10 cellular contexts compared by ENCODE assay signal in the genomic region with DNA sequence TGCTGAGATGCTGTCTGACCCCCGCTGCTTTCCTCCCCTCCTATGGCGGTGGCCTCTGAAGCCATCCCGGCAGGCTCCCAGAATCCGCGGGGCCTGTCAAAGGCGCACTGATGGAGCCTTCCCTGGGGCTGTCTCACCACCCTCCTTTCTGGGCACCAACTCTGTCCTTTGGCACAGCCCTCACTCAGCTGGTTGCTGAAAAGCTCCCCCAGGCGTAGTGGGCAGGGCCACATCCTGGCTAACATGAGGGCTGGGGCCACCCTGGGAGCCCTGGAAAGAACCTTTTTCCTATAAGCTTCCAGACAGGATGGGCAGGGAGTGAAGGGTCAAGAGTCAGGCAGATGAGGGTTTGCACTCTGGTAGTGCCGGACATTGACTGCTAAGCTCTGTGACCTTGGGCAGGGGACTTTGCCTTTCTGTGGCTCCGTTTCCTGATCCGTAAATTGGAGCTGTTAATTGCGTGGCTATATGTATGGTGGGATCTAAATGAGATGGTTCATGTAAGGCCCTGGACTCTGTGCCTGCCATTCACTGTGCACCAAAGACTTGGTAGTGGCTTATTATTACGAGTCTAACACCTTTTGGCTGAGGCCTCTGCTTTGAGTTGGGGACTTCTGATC. TPM values are rescaled to one million over a fixed set of nuclear protein-coding genes. Genes with fewer than 3 reads are reported as not detected.
DNase-seq lines count a peak whose midpoint lies in the region; ATAC-seq and TF ChIP-seq lines count a peak whose summit lies in the region.
"Had no signal": no experiment of that assay in that cellular context is flagged by ENCODE, and none has a peak within 500 bp of the region (broad histone marks: within the 10 kb centered on the region; RNA-seq: fewer than 3 reads in every experiment).

No MANE protein-coding gene starts in this region.

- CTCF ChIA-PET in HEK293 (lab: Yijun Ruan, JAX), result interaction anchor here (0.7 to 1.2 kb wide), 3 partner anchors 24 to 726 kb away, joined by 3 read pairs; no protein-coding TSS in a partner anchor
- CTCF ChIA-PET in activated B cell treated with CpG ODN at 0.5 μM for 24 hours (lab: Charles Lee), result interaction anchor here (0.7 to 3.4 kb wide), 5 partner anchors 26 to 255 kb away, joined by 3 to 21 read pairs (median 3); a partner anchor contains a TSS

- H3K27ac ChIP-seq in HEK293 (ENCODE audit: extremely low read depth, low read depth, low read length), result no peak overlapping the region
- peak overlapping the region; percentile 68 to 75 for H3K27ac ChIP-seq in right atrium auricular region
- peak overlapping the region; percentile 12 for H3K27ac ChIP-seq in smooth muscle cell (ENCODE audit: low read depth)

- intact Hi-C loops in activated B cell treated with CpG ODN at 0.5 μM for 24 hours (cut with micrococcal nuclease), result loop anchor here (1.0 to 2.0 kb wide), 5 partner anchors 13 to 97 kb away; a partner anchor contains a TSS

- WGBS in smooth muscle cell (ENCODE audit: low lambda C conversion rate), result 85% methylated on average over 12 of the region's 12 CpGs

- POLR2A ChIA-PET in HEK293 (lab: Yijun Ruan, JAX) (no interaction called here), activated B cell treated with CpG ODN at 0.5 μM for 24 hours (lab: Charles Lee) (interaction anchor here (1.2 to 6.7 kb wide), 9 partner anchors 10 to 72 kb away, joined by 3 to 256 read pairs (median 17); a partner anchor contains a TSS)

- H3K9me3 ChIP-seq in HEK293 (ENCODE audit: control insufficient read depth, insufficient read depth, low read depth, low read length), result no peaks in the 10 kb centered on the region
- H3K9me3 ChIP-seq in right atrium auricular region, result no peaks in the 10 kb centered on the region
- H3K9me3 ChIP-seq in smooth muscle cell (replicated peaks; ENCODE audit: low read depth), result no peaks in the 10 kb centered on the region

- H3K36me3 ChIP-seq in HEK293 (ENCODE audit: control insufficient read depth in 2 of 2, insufficient read depth in 1 of 2, low read length in 2 of 2) (peaks cover 0 to 37% of the 10 kb centered on the region in 2 experiments; a peak in 2 of 3 replicates), right atrium auricular region (peaks cover 25% of the 10 kb centered on the region), smooth muscle cell (ENCODE audit: low read depth) (no peaks in the 10 kb centered on the region)

- H3K4me3 ChIP-seq in HEK293 (ENCODE audit: low read depth, low read length) (no peak overlapping the region), right atrium auricular region (no peak overlapping the region), smooth muscle cell (no peak overlapping the region)

- no peak overlapping the region for H3K4me2 ChIP-seq in smooth muscle cell

- peak overlapping the region; percentile 55 for H3K4me3 Mint-ChIP-seq in activated B cell treated with CpG ODN at 0.5 μM for 24 hours

- H3K9me3 Mint-ChIP-seq in activated B cell treated with CpG ODN at 0.5 μM for 24 hours, result no peaks in the 10 kb centered on the region

- no peak overlapping the region for H3K9ac ChIP-seq in smooth muscle cell (ENCODE audit: low read depth)

- TF ChIP-seq CTCF in HEK293 (tag by site-specific recombination; IDR thresholded peaks at IDR 0.05) (no peak), activated B cell treated with CpG ODN at 0.5 μM for 24 hours (IDR thresholded peaks at IDR 0.05) (no peak), right atrium auricular region (IDR thresholded peaks at IDR 0.05) (no peak), smooth muscle cell (IDR thresholded peaks at IDR 0.05; ENCODE audit: borderline replicate concordance, insufficient read depth, poor library complexity, severe bottlenecking) (no peak)

- peaks cover 16% of the 10 kb centered on the region for H3K79me2 ChIP-seq in smooth muscle cell (ENCODE audit: low read depth)

- peaks cover 48% of the 10 kb centered on the region for H3K36me3 Mint-ChIP-seq in activated B cell treated with CpG ODN at 0.5 μM for 24 hours (ENCODE audit: low read depth)

- H3F3A ChIP-seq in smooth muscle cell (ENCODE audit: low read depth), result peaks cover 49% of the 10 kb centered on the region

- peak overlapping the region; percentile 93 for H3K27ac Mint-ChIP-seq in activated B cell treated with CpG ODN at 0.5 μM for 24 hours

- DNase-seq in activated B cell treated with CpG ODN at 0.5 μM for 24 hours, result no peak
- no peak for DNase-seq in right atrium auricular region (ENCODE audit: low spot score)
- no peak for DNase-seq in smooth muscle cell (lab: John Stamatoyannopoulos, UW; ENCODE audit: unreplicated experiment)
- DNase-seq in NCI-H187 (lab: John Stamatoyannopoulos, UW), result no peak
- DNase-seq in LoVo (ENCODE audit: low spot score), result no peak
- no peak for DNase-seq in GOT3 (lab: John Stamatoyannopoulos, UW)
- DNase-seq: activated effector memory CD4-positive, alpha-beta T cell treated with Interleukin-2 at 50 U/mL for 16 hours; NCI-H526 had no signal

- H4K20me1 ChIP-seq in smooth muscle cell (ENCODE audit: low read depth), result peaks cover 100% of the 10 kb centered on the region

- H3K4me1 Mint-ChIP-seq in activated B cell treated with CpG ODN at 0.5 μM for 24 hours, result peaks cover 40% of the 10 kb centered on the region

- no peaks in the 10 kb centered on the region for H3K27me3 ChIP-seq in right atrium auricular region
- H3K27me3 ChIP-seq in smooth muscle cell (ENCODE audit: low read depth), result no peaks in the 10 kb centered on the region

- H3K27me3 Mint-ChIP-seq in activated B cell treated with CpG ODN at 0.5 μM for 24 hours, result no peaks in the 10 kb centered on the region

- ATAC-seq in activated B cell treated with CpG ODN at 0.5 μM for 24 hours (ENCODE audit: low read depth) (no peak), HG02763 (IDR thresholded peaks at IDR 0.05; ENCODE audit: unreplicated experiment) (no peak)

- H3K4me1 ChIP-seq in HEK293 (ENCODE audit: control insufficient read depth, insufficient read depth, low read length) (peaks cover 8% of the 10 kb centered on the region; the same call in 1 of the 2 replicates), right atrium auricular region (peaks cover 0 to 88% of the 10 kb centered on the region in 2 donors), smooth muscle cell (ENCODE audit: low read depth) (peaks cover 52% of the 10 kb centered on the region)

- no peak overlapping the region for H2AFZ ChIP-seq in smooth muscle cell (ENCODE audit: low read depth)

TF ChIP-seq in HEK293, 187 proteins besides CTCF, POLR2A, EP300 and RAD21 (continues in another document):
- TF ChIP-seq ZNF214 (tag by site-specific recombination; IDR thresholded peaks at IDR 0.05; ENCODE audit: borderline replicate concordance) (no peak), ZNF341 (tag by site-specific recombination; IDR thresholded peaks at IDR 0.05; ENCODE audit: low read depth) (0 out of 2 replicates have a peak, but pooled peaks have one; percentile 11), ZIC2 (tag by site-specific recombination; IDR thresholded peaks at IDR 0.05) (peak; percentile 99), ZBTB8A (tag by site-specific recombination; IDR thresholded peaks at IDR 0.05) (peak; percentile 79), ZNF776 (tag by site-specific recombination; IDR thresholded peaks at IDR 0.05; ENCODE audit: borderline replicate concordance) (no peak), ZNF549 (tag by site-specific recombination; IDR thresholded peaks at IDR 0.05) (no peak), WT1 (tag by site-specific recombination; IDR thresholded peaks at IDR 0.05) (no peak)
- TF ChIP-seq, protein P1, sequence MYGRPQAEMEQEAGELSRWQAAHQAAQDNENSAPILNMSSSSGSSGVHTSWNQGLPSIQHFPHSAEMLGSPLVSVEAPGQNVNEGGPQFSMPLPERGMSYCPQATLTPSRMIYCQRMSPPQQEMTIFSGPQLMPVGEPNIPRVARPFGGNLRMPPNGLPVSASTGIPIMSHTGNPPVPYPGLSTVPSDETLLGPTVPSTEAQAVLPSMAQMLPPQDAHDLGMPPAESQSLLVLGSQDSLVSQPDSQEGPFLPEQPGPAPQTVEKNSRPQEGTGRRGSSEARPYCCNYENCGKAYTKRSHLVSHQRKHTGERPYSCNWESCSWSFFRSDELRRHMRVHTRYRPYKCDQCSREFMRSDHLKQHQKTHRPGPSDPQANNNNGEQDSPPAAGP (tag by site-specific recombination; IDR thresholded peaks at IDR 0.05), result no peak
- TF ChIP-seq, protein P2, sequence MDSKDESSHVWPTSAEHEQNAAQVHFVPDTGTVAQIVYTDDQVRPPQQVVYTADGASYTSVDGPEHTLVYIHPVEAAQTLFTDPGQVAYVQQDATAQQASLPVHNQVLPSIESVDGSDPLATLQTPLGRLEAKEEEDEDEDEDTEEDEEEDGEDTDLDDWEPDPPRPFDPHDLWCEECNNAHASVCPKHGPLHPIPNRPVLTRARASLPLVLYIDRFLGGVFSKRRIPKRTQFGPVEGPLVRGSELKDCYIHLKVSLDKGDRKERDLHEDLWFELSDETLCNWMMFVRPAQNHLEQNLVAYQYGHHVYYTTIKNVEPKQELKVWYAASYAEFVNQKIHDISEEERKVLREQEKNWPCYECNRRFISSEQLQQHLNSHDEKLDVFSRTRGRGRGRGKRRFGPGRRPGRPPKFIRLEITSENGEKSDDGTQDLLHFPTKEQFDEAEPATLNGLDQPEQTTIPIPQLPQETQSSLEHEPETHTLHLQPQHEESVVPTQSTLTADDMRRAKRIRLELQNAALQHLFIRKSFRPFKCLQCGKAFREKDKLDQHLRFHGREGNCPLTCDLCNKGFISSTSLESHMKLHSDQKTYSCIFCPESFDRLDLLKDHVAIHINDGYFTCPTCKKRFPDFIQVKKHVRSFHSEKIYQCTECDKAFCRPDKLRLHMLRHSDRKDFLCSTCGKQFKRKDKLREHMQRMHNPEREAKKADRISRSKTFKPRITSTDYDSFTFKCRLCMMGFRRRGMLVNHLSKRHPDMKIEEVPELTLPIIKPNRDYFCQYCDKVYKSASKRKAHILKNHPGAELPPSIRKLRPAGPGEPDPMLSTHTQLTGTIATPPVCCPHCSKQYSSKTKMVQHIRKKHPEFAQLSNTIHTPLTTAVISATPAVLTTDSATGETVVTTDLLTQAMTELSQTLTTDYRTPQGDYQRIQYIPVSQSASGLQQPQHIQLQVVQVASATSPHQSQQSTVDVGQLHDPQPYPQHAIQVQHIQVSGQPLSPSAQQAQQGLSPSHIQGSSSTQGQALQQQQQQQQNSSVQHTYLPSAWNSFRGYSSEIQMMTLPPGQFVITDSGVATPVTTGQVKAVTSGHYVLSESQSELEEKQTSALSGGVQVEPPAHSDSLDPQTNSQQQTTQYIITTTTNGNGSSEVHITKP (tag by site-specific recombination; IDR thresholded peaks at IDR 0.05), result 0 out of 2 replicates have a peak, but pooled peaks have one; percentile 10

RNA-seq across cellular contexts. Expression of a gene that starts 27.9 kb away (rescaled TPM):
- 117 and 127 TPM in 2 replicates for total RNA-seq in activated B cell treated with CpG ODN at 0.5 μM for 24 hours
- 10 to 100 TPM; 34.2 to 65.4 TPM for total RNA-seq in right atrium auricular region
- 108 and 133 TPM in 2 replicates for total RNA-seq in smooth muscle cell
- 120 and 130 TPM in 2 replicates for polyA plus RNA-seq in smooth muscle cell

RNA-seq across cellular contexts. Expression of a gene that starts 44.3 kb away (rescaled TPM):
- 2,652 and 3,293 TPM in 2 replicates for total RNA-seq in activated B cell treated with CpG ODN at 0.5 μM for 24 hours
- total RNA-seq in right atrium auricular region, result 100 to 1,000 TPM; 640 to 985 TPM
- 1,675 and 1,715 TPM in 2 replicates for total RNA-seq in smooth muscle cell
- polyA plus RNA-seq in smooth muscle cell, result 435 and 499 TPM in 2 replicates
